2 cellular contexts compared by ENCODE assay signal in the genomic region with DNA sequence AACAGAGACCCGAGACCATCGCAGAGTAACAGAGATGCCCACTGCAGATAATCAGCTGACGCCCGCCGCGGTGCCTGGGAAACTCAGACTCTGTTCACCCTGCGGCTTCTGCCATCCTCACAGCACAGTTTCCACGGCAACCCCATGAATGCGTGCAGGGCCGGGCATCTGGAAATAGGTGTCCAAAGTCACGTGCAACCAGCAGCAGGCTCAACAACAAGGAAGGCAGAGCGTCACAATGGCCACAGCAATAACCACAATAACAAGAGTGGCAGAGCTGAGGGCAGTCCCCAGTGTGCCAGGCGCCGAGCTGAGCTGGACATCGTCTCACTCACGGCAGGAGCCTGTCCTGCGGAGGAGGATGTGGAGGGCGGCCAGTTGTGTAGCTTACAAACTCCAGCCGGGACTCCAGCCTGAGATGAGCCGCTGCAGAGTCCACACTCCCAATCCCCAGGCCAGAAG.
TF ChIP-seq lines count a peak whose summit lies in the region.

No MANE protein-coding gene starts in this region.

TF ChIP-seq in K562, 482 proteins besides CTCF, POLR2A, EP300 and RAD21:
- TF ChIP-seq BHLHE40 (IDR thresholded peaks at IDR 0.05; ENCODE audit: low read length) (0 out of 2 replicates have a peak, but pooled peaks have one; percentile 11), RBM34 (IDR thresholded peaks at IDR 0.05; ENCODE audit: borderline replicate concordance, insufficient read depth, low read length) (no peak), MCM7 (IDR thresholded peaks at IDR 0.05) (no peak), KDM1A (IDR thresholded peaks at IDR 0.05) (no peak)
- TF ChIP-seq, protein P1, sequence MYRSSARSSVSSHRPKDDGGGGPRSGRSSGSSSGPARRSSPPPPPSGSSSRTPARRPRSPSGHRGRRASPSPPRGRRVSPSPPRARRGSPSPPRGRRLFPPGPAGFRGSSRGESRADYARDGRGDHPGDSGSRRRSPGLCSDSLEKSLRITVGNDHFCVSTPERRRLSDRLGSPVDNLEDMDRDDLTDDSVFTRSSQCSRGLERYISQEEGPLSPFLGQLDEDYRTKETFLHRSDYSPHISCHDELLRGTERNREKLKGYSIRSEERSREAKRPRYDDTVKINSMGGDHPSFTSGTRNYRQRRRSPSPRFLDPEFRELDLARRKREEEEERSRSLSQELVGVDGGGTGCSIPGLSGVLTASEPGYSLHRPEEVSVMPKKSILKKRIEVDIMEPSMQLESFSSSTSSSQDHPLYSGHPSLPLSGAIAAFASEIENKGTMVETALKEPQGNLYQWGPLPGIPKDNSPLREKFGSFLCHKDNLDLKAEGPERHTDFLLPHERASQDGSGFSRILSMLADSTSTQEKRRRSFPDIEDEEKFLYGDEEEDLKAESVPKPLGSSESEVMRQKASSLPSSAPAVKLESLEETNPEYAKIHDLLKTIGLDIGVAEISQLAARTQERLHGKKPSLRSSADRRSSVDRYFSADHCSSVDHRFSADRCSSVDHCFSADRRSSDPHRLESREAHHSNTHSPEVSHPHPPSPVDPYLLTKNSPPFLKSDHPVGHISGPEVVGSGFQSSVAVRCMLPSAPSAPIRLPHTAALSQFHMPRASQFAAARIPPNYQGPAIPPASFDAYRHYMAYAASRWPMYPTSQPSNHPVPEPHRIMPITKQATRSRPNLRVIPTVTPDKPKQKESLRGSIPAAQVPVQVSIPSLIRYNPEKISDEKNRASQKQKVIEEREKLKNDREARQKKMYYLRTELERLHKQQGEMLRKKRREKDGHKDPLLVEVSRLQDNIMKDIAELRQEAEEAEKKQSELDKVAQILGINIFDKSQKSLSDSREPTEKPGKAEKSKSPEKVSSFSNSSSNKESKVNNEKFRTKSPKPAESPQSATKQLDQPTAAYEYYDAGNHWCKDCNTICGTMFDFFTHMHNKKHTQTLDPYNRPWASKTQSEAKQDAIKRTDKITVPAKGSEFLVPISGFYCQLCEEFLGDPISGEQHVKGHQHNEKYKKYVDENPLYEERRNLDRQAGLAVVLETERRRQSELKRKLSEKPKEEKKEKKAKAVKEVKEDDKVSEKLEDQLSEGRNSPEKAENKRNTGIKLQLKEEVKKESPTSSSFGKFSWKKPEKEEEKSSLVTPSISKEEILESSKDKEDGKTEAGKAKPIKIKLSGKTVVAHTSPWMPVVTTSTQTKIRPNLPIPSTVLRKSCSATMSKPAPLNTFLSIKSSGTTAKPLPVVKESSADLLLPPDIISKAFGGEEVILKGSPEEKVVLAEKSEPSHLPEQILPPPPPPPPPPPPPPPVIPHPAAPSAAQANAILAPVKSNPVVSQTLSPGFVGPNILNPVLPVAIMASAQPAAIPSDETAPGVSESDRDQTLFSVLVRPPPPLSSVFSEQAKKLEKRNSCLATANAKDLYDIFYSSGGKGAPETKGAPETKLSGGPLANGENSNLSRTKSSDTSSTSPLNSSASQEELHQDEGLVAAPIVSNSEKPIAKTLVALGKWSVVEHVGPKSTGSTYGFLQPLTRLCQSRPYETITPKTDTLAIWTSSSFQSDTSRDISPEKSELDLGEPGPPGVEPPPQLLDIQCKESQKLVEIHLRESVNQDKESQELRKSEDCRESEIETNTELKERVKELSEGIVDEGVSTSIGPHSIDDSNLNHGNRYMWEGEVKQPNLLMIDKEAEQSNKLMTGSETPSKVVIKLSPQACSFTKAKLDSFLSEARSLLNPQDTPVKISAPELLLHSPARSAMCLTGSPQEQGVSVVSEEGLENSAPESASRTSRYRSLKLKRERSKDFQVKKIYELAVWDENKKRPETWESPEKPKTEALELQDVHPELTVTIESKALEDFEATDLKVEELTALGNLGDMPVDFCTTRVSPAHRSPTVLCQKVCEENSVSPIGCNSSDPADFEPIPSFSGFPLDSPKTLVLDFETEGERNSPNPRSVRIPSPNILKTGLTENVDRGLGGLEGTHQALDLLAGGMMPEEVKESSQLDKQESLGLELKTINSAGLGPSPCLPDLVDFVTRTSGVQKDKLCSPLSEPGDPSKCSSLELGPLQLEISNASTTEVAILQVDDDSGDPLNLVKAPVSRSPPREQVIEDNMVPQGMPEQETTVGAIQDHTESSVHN (IDR thresholded peaks at IDR 0.05; ENCODE audit: borderline replicate concordance in 1 of 2, low read depth in 1 of 2): no peak
- TF ChIP-seq, protein P2, sequence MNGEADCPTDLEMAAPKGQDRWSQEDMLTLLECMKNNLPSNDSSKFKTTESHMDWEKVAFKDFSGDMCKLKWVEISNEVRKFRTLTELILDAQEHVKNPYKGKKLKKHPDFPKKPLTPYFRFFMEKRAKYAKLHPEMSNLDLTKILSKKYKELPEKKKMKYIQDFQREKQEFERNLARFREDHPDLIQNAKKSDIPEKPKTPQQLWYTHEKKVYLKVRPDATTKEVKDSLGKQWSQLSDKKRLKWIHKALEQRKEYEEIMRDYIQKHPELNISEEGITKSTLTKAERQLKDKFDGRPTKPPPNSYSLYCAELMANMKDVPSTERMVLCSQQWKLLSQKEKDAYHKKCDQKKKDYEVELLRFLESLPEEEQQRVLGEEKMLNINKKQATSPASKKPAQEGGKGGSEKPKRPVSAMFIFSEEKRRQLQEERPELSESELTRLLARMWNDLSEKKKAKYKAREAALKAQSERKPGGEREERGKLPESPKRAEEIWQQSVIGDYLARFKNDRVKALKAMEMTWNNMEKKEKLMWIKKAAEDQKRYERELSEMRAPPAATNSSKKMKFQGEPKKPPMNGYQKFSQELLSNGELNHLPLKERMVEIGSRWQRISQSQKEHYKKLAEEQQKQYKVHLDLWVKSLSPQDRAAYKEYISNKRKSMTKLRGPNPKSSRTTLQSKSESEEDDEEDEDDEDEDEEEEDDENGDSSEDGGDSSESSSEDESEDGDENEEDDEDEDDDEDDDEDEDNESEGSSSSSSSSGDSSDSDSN (IDR thresholded peaks at IDR 0.05; ENCODE audit: borderline replicate concordance in 1 of 2, low read depth in 2 of 2, low read length in 2 of 2): no peak
TF ChIP-seq in K562: peak in this region for 1.

TF ChIP-seq in WTC11, 78 proteins besides CTCF, POLR2A, EP300 and RAD21:
- TF ChIP-seq, protein P3, sequence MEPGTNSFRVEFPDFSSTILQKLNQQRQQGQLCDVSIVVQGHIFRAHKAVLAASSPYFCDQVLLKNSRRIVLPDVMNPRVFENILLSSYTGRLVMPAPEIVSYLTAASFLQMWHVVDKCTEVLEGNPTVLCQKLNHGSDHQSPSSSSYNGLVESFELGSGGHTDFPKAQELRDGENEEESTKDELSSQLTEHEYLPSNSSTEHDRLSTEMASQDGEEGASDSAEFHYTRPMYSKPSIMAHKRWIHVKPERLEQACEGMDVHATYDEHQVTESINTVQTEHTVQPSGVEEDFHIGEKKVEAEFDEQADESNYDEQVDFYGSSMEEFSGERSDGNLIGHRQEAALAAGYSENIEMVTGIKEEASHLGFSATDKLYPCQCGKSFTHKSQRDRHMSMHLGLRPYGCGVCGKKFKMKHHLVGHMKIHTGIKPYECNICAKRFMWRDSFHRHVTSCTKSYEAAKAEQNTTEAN (CRISPR knock-in tag; IDR thresholded peaks at IDR 0.05): no peak
- TF ChIP-seq, protein P4, sequence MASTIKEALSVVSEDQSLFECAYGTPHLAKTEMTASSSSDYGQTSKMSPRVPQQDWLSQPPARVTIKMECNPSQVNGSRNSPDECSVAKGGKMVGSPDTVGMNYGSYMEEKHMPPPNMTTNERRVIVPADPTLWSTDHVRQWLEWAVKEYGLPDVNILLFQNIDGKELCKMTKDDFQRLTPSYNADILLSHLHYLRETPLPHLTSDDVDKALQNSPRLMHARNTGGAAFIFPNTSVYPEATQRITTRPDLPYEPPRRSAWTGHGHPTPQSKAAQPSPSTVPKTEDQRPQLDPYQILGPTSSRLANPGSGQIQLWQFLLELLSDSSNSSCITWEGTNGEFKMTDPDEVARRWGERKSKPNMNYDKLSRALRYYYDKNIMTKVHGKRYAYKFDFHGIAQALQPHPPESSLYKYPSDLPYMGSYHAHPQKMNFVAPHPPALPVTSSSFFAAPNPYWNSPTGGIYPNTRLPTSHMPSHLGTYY (CRISPR knock-in tag; IDR thresholded peaks at IDR 0.05): no peak
- TF ChIP-seq, protein P5, sequence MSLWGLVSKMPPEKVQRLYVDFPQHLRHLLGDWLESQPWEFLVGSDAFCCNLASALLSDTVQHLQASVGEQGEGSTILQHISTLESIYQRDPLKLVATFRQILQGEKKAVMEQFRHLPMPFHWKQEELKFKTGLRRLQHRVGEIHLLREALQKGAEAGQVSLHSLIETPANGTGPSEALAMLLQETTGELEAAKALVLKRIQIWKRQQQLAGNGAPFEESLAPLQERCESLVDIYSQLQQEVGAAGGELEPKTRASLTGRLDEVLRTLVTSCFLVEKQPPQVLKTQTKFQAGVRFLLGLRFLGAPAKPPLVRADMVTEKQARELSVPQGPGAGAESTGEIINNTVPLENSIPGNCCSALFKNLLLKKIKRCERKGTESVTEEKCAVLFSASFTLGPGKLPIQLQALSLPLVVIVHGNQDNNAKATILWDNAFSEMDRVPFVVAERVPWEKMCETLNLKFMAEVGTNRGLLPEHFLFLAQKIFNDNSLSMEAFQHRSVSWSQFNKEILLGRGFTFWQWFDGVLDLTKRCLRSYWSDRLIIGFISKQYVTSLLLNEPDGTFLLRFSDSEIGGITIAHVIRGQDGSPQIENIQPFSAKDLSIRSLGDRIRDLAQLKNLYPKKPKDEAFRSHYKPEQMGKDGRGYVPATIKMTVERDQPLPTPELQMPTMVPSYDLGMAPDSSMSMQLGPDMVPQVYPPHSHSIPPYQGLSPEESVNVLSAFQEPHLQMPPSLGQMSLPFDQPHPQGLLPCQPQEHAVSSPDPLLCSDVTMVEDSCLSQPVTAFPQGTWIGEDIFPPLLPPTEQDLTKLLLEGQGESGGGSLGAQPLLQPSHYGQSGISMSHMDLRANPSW (CRISPR knock-in tag; conservative IDR thresholded peaks at IDR 0.05; ENCODE audit: low read depth): no peak
- TF ChIP-seq SMAD3 (CRISPR knock-in tag; IDR thresholded peaks at IDR 0.05; ENCODE audit: borderline replicate concordance) (no peak), ZNF263 (CRISPR knock-in tag; IDR thresholded peaks at IDR 0.05; ENCODE audit: low read depth) (no peak), TEAD1 (CRISPR knock-in tag; IDR thresholded peaks at IDR 0.05) (no peak), NR3C1 (CRISPR knock-in tag; conservative IDR thresholded peaks at IDR 0.05; ENCODE audit: low read depth) (no peak), GRHL2 (CRISPR knock-in tag; IDR thresholded peaks at IDR 0.05; ENCODE audit: insufficient replicate concordance, severe bottlenecking) (no peak), MXD4 (CRISPR knock-in tag; IDR thresholded peaks at IDR 0.05; ENCODE audit: borderline replicate concordance) (no peak), EMX1 (CRISPR knock-in tag; IDR thresholded peaks at IDR 0.05) (no peak), TCF7 (CRISPR knock-in tag; IDR thresholded peaks at IDR 0.05; ENCODE audit: low read depth) (no peak), CREB1 (CRISPR knock-in tag; IDR thresholded peaks at IDR 0.05) (no peak), ZNF396 (CRISPR knock-in tag; IDR thresholded peaks at IDR 0.05; ENCODE audit: borderline replicate concordance) (no peak), ZNF219 (CRISPR knock-in tag; IDR thresholded peaks at IDR 0.05; ENCODE audit: borderline replicate concordance) (no peak)
- TF ChIP-seq, protein P6, sequence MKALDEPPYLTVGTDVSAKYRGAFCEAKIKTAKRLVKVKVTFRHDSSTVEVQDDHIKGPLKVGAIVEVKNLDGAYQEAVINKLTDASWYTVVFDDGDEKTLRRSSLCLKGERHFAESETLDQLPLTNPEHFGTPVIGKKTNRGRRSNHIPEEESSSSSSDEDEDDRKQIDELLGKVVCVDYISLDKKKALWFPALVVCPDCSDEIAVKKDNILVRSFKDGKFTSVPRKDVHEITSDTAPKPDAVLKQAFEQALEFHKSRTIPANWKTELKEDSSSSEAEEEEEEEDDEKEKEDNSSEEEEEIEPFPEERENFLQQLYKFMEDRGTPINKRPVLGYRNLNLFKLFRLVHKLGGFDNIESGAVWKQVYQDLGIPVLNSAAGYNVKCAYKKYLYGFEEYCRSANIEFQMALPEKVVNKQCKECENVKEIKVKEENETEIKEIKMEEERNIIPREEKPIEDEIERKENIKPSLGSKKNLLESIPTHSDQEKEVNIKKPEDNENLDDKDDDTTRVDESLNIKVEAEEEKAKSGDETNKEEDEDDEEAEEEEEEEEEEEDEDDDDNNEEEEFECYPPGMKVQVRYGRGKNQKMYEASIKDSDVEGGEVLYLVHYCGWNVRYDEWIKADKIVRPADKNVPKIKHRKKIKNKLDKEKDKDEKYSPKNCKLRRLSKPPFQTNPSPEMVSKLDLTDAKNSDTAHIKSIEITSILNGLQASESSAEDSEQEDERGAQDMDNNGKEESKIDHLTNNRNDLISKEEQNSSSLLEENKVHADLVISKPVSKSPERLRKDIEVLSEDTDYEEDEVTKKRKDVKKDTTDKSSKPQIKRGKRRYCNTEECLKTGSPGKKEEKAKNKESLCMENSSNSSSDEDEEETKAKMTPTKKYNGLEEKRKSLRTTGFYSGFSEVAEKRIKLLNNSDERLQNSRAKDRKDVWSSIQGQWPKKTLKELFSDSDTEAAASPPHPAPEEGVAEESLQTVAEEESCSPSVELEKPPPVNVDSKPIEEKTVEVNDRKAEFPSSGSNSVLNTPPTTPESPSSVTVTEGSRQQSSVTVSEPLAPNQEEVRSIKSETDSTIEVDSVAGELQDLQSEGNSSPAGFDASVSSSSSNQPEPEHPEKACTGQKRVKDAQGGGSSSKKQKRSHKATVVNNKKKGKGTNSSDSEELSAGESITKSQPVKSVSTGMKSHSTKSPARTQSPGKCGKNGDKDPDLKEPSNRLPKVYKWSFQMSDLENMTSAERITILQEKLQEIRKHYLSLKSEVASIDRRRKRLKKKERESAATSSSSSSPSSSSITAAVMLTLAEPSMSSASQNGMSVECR (CRISPR knock-in tag; IDR thresholded peaks at IDR 0.05; ENCODE audit: borderline replicate concordance): no peak
- TF ChIP-seq, protein P7, sequence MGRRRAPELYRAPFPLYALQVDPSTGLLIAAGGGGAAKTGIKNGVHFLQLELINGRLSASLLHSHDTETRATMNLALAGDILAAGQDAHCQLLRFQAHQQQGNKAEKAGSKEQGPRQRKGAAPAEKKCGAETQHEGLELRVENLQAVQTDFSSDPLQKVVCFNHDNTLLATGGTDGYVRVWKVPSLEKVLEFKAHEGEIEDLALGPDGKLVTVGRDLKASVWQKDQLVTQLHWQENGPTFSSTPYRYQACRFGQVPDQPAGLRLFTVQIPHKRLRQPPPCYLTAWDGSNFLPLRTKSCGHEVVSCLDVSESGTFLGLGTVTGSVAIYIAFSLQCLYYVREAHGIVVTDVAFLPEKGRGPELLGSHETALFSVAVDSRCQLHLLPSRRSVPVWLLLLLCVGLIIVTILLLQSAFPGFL (CRISPR knock-in tag; IDR thresholded peaks at IDR 0.05; ENCODE audit: borderline replicate concordance): no peak
- TF ChIP-seq, protein P8, sequence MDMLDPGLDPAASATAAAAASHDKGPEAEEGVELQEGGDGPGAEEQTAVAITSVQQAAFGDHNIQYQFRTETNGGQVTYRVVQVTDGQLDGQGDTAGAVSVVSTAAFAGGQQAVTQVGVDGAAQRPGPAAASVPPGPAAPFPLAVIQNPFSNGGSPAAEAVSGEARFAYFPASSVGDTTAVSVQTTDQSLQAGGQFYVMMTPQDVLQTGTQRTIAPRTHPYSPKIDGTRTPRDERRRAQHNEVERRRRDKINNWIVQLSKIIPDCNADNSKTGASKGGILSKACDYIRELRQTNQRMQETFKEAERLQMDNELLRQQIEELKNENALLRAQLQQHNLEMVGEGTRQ (CRISPR knock-in tag; IDR thresholded peaks at IDR 0.05): no peak
